Comparison of ENCODE assay signal across 10 cellular contexts in genomic region chr1:54356680-54357147, GRCh38. TPM values are rescaled to one million over a fixed set of nuclear protein-coding genes. Genes with fewer than 3 reads are reported as not detected.
DNase-seq lines count a peak whose midpoint lies in the region; ATAC-seq, FAIRE-seq and TF ChIP-seq lines count a peak whose summit lies in the region.
"Had no signal": no experiment of that assay in that cellular context is flagged by ENCODE, and none has a peak within 500 bp of the region (broad histone marks: within the 10 kb centered on the region; RNA-seq: fewer than 3 reads in every experiment).

No MANE protein-coding gene starts in this region.

- no peak overlapping the region for H3K14ac ChIP-seq in H1 (ENCODE audit: insufficient read length)

- H4K20me1 ChIP-seq in H1 (replicated peaks in 1 of 2; ENCODE audit: control insufficient read depth in 1 of 2, insufficient read depth in 2 of 2, low read length in 2 of 2) = peaks cover 21 to 53% of the 10 kb centered on the region in 2 experiments

- no peak overlapping the region for H2AFZ ChIP-seq in H1 (ENCODE audit: low read length)

- H3K9me3 ChIP-seq in H1 (ENCODE audit: insufficient read depth in 2 of 2, low read depth in 1 of 2, low read length in 1 of 2) = no peaks in the 10 kb centered on the region

- TF ChIP-seq CTCF in H1 (IDR thresholded peaks at IDR 0.05; ENCODE audit: control extremely low read depth in 1 of 3, insufficient read depth in 1 of 3, low read depth in 1 of 3, low read length in 3 of 3) = no peak

- H2BK120ac ChIP-seq in H1 (replicated peaks; ENCODE audit: low read depth, low read length) = no peak overlapping the region

- no peak overlapping the region for H2BK15ac ChIP-seq in H1 (ENCODE audit: low read length)

- no peaks in the 10 kb centered on the region for H3K27me3 ChIP-seq in H1 (replicated peaks in 1 of 4; ENCODE audit: control insufficient read depth in 3 of 4, extremely low read depth in 1 of 4, insufficient read depth in 3 of 4, low read length in 3 of 4)

- ATAC-seq in GM21423 (IDR thresholded peaks at IDR 0.05; ENCODE audit: unreplicated experiment) = peak; percentile 55
- ATAC-seq in GM21526 (IDR thresholded peaks at IDR 0.05; ENCODE audit: low FRiP score, unreplicated experiment) = no peak
- ATAC-seq: HCT116 had no signal

- H2BK5ac ChIP-seq in H1 (ENCODE audit: low read depth, low read length) = peak overlapping the region; percentile 60; the same call in 1 of the 2 replicates

- H3K23me2 ChIP-seq in H1 (ENCODE audit: low read depth, low read length) = no peaks in the 10 kb centered on the region; the same call in 1 of the 2 replicates

- H3K79me1 ChIP-seq in H1 (ENCODE audit: low read depth, low read length) = peaks cover 39% of the 10 kb centered on the region

- WGBS in H1 (ENCODE audit: extremely low coverage in 1 of 2, insufficient coverage in 1 of 2, insufficient read length in 1 of 2, insufficient replicate concordance in 2 of 2, low coverage in 1 of 2, low lambda C conversion rate in 2 of 2, missing lambda C conversion rate in 1 of 2), 2 experiments = 77% methylated on average over 9 of the region's 9 CpGs; no CpG with 5 or more reads in 1 of the 2 experiments

- peaks cover 4 to 100% of the 10 kb centered on the region in 2 experiments for H3K79me2 ChIP-seq in H1 (ENCODE audit: control insufficient read depth in 1 of 2, insufficient read depth in 2 of 2, low read length in 2 of 2)

- H4K5ac ChIP-seq in H1 (ENCODE audit: insufficient read length, low read depth, low read length) = no peak overlapping the region

- H3K36me3 ChIP-seq in H1 (ENCODE audit: control insufficient read depth in 2 of 4, insufficient read depth in 4 of 4, low read length in 3 of 4) = peaks cover 0 to 15% (median 2%) of the 10 kb centered on the region in 4 experiments; a peak in 2 of 8 replicates

- H3K18ac ChIP-seq in H1 (ENCODE audit: extremely low read depth, low read length) = no peak overlapping the region

- no peak for TF ChIP-seq POLR2A in H1 (IDR thresholded peaks at IDR 0.05; ENCODE audit: control extremely low read depth in 1 of 2, low read depth in 2 of 2, low read length in 2 of 2)

- TF ChIP-seq EP300 in H1 (IDR thresholded peaks at IDR 0.05; ENCODE audit: borderline replicate concordance in 1 of 2, low read depth in 2 of 2, low read length in 2 of 2) = no peak

- H3K4me2 ChIP-seq in H1 (ENCODE audit: insufficient read depth in 1 of 2, low read depth in 2 of 2, low read length in 2 of 2) = no peak overlapping the region; a peak in 1 of 4 replicates

- no peak overlapping the region for H2BK12ac ChIP-seq in H1 (ENCODE audit: low read depth, low read length)

- CTCF ChIA-PET in H1 (lab: Charles Lee; ENCODE audit: partially characterized antibody) = interaction anchor here (1.0 to 2.7 kb wide), 4 partner anchors 8 to 83 kb away, joined by 3 to 7 read pairs (median 4); no protein-coding TSS in a partner anchor

- peak; percentile 26 for DNase-seq in activated CD4-positive, alpha-beta T cell treated with anti-CD3 and anti-CD28 coated beads for 1 hour
- DNase-seq in H1 (ENCODE audit: low read depth in 1 of 2, low spot score in 2 of 2) (no peak), GF-D8 (lab: John Stamatoyannopoulos, UW) (no peak), DMS53 (lab: John Stamatoyannopoulos, UW) (no peak), NCI-H1694 treated with DMSO at 0.1 percent for 48 hours (lab: John Stamatoyannopoulos, UW) (no peak)
- DNase-seq in stimulated activated CD8-positive, alpha-beta memory T cell treated with anti-CD3 and anti-CD28 coated beads, Interleukin-4, amount 100 ng/mL, for 48 hours = peak; percentile 41
- DNase-seq: Right ventricle myocardium superior had no signal

- H3K23ac ChIP-seq in H1 (ENCODE audit: insufficient read length) = no peak overlapping the region

- H3K56ac ChIP-seq in H1 (replicated peaks; ENCODE audit: insufficient read length, low read depth, low read length) = no peak overlapping the region

- H4K91ac ChIP-seq in H1 (replicated peaks; ENCODE audit: insufficient read length, low read length) = no peak overlapping the region

- peaks cover 11 to 42% (median 32%) of the 10 kb centered on the region in 4 experiments for H3K4me1 ChIP-seq in H1 (replicated peaks in 1 of 4; ENCODE audit: control insufficient read depth in 3 of 4, insufficient read depth in 4 of 4, low read length in 3 of 4)

- TF ChIP-seq RAD21 in H1 (IDR thresholded peaks at IDR 0.05 in 1 of 2, conservative IDR thresholded peaks at IDR 0.05 in 1 of 2; ENCODE audit: low read depth in 2 of 2, low read length in 2 of 2) = no peak

- no peak overlapping the region for H3K9ac ChIP-seq in H1 (replicated peaks in 1 of 4; ENCODE audit: extremely low read depth in 1 of 4, low read depth in 3 of 4, low read length in 3 of 4)

- H3K4me3 ChIP-seq in H1 (ENCODE audit: extremely low read depth in 1 of 4, insufficient read depth in 2 of 4, low read depth in 3 of 4, low read length in 4 of 4) = no peak overlapping the region

- H2BK20ac ChIP-seq in H1 (ENCODE audit: low read length) = no peak overlapping the region

- POLR2A ChIA-PET in H1 (lab: Charles Lee; ENCODE audit: partially characterized antibody) = interaction anchor here (1.0 to 1.5 kb wide), 2 partner anchors 28 to 50 kb away, joined by 4 read pairs; no protein-coding TSS in a partner anchor

- no peak overlapping the region for H4K8ac ChIP-seq in H1 (ENCODE audit: extremely low read depth, insufficient read depth, low read length)

- H2AK5ac ChIP-seq in H1 (ENCODE audit: low read depth, low read length) = peak overlapping the region; percentile 57; the same call in 1 of the 2 replicates

- H3K27ac ChIP-seq in H1 (ENCODE audit: low read depth, low read length) = no peak overlapping the region

- FAIRE-seq in H1 (lab: Jason Lieb, UNC) = no peak

- no peak overlapping the region for H3K4ac ChIP-seq in H1 (replicated peaks; ENCODE audit: insufficient read length, low read depth, low read length)

TF ChIP-seq in H1, 55 proteins besides CTCF, POLR2A, EP300 and RAD21:
- TF ChIP-seq RNF2 (IDR thresholded peaks at IDR 0.05; ENCODE audit: borderline replicate concordance, low read depth, low read length, missing control alignments, poor library complexity, severe bottlenecking) (no peak), SIN3A (conservative IDR thresholded peaks at IDR 0.05 in 1 of 2, IDR thresholded peaks at IDR 0.05 in 1 of 2; ENCODE audit: low read depth in 1 of 2, low read length in 2 of 2) (no peak), CTBP2 (IDR thresholded peaks at IDR 0.05; ENCODE audit: borderline replicate concordance, insufficient read depth, insufficient read length, low read length) (no peak), CBX5 (IDR thresholded peaks at IDR 0.05; ENCODE audit: low read depth, low read length) (no peak), USF2 (IDR thresholded peaks at IDR 0.05; ENCODE audit: low read length) (no peak), GTF2F1 (IDR thresholded peaks at IDR 0.05; ENCODE audit: borderline replicate concordance, low read depth, low read length) (no peak), POU5F1 (IDR thresholded peaks at IDR 0.05; ENCODE audit: low read depth, low read length) (no peak), TEAD4 (IDR thresholded peaks at IDR 0.05; ENCODE audit: low read depth, low read length) (no peak), NANOG (IDR thresholded peaks at IDR 0.05; ENCODE audit: insufficient read depth, low read depth, low read length, poor library complexity, severe bottlenecking) (no peak)

RNA-seq across cellular contexts. Expression of gene SSBP3, which starts 49.5 kb away (rescaled TPM):
- 133 and 134 TPM in 2 replicates for total RNA-seq in H1 (2021; fragmentation: NEBNext Ultra II Directional; extraction: Animal tissue kit (Norgen Biotek cat#: 25700))
- 99.7 and 126 TPM in 2 replicates for polyA plus RNA-seq in H1 (2011; rRNA removed)
- 76.0 TPM for polyA plus RNA-seq in H1 (2011; cell fraction: cytosol; rRNA removed)
- polyA plus RNA-seq in H1 (2011; cell fraction: nucleus; rRNA removed) = 114 TPM
- 108 to 113 TPM (median 112 TPM) in 4 replicates for polyA plus RNA-seq in H1 (2012, experiment 1 of 2)
- 86.8 TPM for polyA plus RNA-seq in H1 (2012, experiment 2 of 2)
- 131 TPM for polyA plus RNA-seq in H1 (2013, experiment 1 of 2)
- 128 TPM for polyA plus RNA-seq in H1 (2013, experiment 2 of 2)
- 35.3 and 44.7 TPM in 2 replicates for polyA minus RNA-seq in H1 (2011; rRNA and poly(A)+ RNA removed)
- 39.1 TPM for polyA minus RNA-seq in H1 (2011; cell fraction: cytosol; rRNA and poly(A)+ RNA removed)
- 26.8 TPM for polyA minus RNA-seq in H1 (2011; cell fraction: nucleus; rRNA and poly(A)+ RNA removed)

Comparison
In these comparisons a context has a peak if more than half of its experiments do, and no peak if none do; other contexts are left out.
1. DNase-seq: peak in activated CD4-positive, alpha-beta T cell treated with anti-CD3 and anti-CD28 coated beads for 1 hour (single experiment) and stimulated activated CD8-positive, alpha-beta memory T cell treated with anti-CD3 and anti-CD28 coated beads, Interleukin-4, amount 100 ng/mL, for 48 hours (single experiment); none in H1 (0 of 2), GF-D8 (single experiment), DMS53 (single experiment) and NCI-H1694 treated with DMSO at 0.1 percent for 48 hours (single experiment).